In the genomic region with DNA sequence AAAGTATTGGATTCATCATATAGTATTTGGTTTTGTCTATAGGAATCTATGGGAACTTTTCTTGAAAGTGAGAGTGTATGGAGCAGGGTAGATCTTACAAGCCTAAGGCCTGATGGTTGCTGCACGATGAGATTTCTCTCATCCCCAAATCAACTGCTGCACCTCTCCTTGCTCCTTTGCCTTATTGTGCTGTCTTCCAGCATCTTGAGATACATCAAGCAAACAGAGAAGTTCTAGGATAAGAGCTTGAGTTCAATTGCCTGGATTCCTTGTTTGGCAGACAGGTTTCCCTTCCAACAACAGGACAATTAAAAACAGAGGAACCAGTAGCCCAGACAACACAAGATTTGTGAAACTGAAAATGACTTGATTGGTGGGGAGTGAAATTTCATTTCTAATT, we compare ENCODE assay signal across 19 cellular contexts. TPM values are rescaled to one million over a fixed set of nuclear protein-coding genes. Genes with fewer than 3 reads are reported as not detected.
"Had no signal": no experiment of that assay in that cellular context is flagged by ENCODE, and none has a peak within 500 bp of the region (broad histone marks: within the 10 kb centered on the region; RNA-seq: fewer than 3 reads in every experiment).

No MANE protein-coding gene starts in this region.

- H3K27ac ChIP-seq: brain microvascular endothelial cell, colonic mucosa, tibial nerve, uterus had no signal

- H3K4me3 ChIP-seq: colonic mucosa, heart right ventricle, tibial nerve, uterus had no signal

- H3K9me3 ChIP-seq: colonic mucosa, heart right ventricle, tibial nerve, uterus had no signal

- H3K4me1 ChIP-seq: colonic mucosa had no signal

- DNase-seq: activated CD4-positive, alpha-beta T cell treated with anti-CD3 and anti-CD28 coated beads, Interleukin-2, amount 10 ng/mL, durations not matched to agents 7 days and 5 days; activated CD8-positive, alpha-beta T cell treated with anti-CD3 and anti-CD28 coated beads, Interleukin-2, amount 10 ng/mL, durations not matched to agents 7 days and 5 days; activated naive CD4-positive, alpha-beta T cell treated with anti-CD3 and anti-CD28 coated beads, Interleukin-2, amount 10 ng/mL, durations not matched to agents 7 days and 5 days; activated naive CD8-positive, alpha-beta T cell treated with anti-CD3 and anti-CD28 coated beads, Interleukin-2, amount 50 U/mL, for 24 hours; activated T-cell treated with anti-CD3 and anti-CD28 coated beads, Interleukin-2, amount 50 U/mL, for 24 hours; anterior cingulate cortex; brain microvascular endothelial cell; colonic mucosa; heart right ventricle; kidney glomerular epithelial cell; nucleus accumbens; stimulated activated CD4-positive, alpha-beta T cell treated with anti-CD3 and anti-CD28 coated beads, Interleukin-12 subunit alpha, Interleukin-12 subunit beta, amount 100 ng/mL, for 4 hours; stimulated activated CD4-positive, alpha-beta T cell treated with anti-CD3 and anti-CD28 coated beads, Interleukin-1b, Interleukin-23, amount 100 ng/mL, for 48 hours; stimulated activated naive CD4-positive, alpha-beta T cell treated with Interleukin-2 at 50 U/mL for 16 hours; T-helper 1 cell; T-helper 9 cell; uterus had no signal

- H3K27me3 ChIP-seq: brain microvascular endothelial cell, colonic mucosa, heart right ventricle, tibial nerve, uterus had no signal

- H3K36me3 ChIP-seq: brain microvascular endothelial cell, colonic mucosa, uterus had no signal

- ATAC-seq: activated CD8-positive, alpha-beta T cell treated with anti-CD3 and anti-CD28 coated beads, Interleukin-2, amount 10 ng/mL, durations not matched to agents 7 days and 5 days; activated naive CD8-positive, alpha-beta T cell treated with anti-CD3 and anti-CD28 coated beads, Interleukin-2, amount 50 U/mL, for 24 hours; heart right ventricle; natural killer cell treated with Interleukin-12 subunit alpha and Interleukin-12 subunit beta and Interleukin-15 and Interleukin-18, amount 100 ng/mL, for 72 hours had no signal

RNA-seq across cellular contexts. Expression of gene CPED1, which starts 56.6 kb away (rescaled TPM):
- total RNA-seq: activated CD8-positive, alpha-beta T cell treated with anti-CD3 and anti-CD28 coated beads, Interleukin-2, amount 10 ng/mL, durations not matched to agents 7 days and 5 days; natural killer cell treated with Interleukin-12 subunit alpha and Interleukin-12 subunit beta and Interleukin-15 and Interleukin-18, amount 100 ng/mL, for 72 hours had no signal
